In the genomic region with DNA sequence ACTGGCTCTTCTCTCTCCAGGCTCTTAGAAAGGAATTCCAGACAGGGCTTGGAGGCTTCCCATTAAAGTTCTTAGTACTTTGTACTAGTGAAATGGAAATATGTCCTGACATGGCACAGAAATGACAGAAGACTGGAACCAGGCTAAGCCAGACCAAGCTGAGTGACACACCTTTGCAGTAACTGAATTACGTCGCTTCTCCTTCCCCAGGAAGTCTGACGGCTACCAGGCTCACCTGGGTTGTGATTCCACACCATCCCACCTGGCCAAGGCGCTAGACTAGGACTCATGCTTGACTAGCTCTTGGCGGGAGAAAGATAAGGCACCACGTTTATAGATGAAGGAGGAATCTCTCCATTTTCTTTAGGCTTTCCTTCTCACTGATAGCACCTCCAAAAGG, we compare ENCODE assay signal across 22 cellular contexts.
"Had no signal": no experiment of that assay in that cellular context is flagged by ENCODE, and none has a peak within 500 bp of the region (broad histone marks: within the 10 kb centered on the region; RNA-seq: fewer than 3 reads in every experiment).

No MANE protein-coding gene starts in this region.

- H3K27ac ChIP-seq: esophagus squamous epithelium, hepatocyte, ovary, testis, transverse colon had no signal

- H3K79me2 ChIP-seq: hepatocyte had no signal

- H3K9me3 ChIP-seq: esophagus squamous epithelium, ovary, testis, transverse colon had no signal

- H3K4me1 ChIP-seq: testis had no signal

- H2AFZ ChIP-seq: hepatocyte had no signal

- H3K4me1 Mint-ChIP-seq: activated naive CD4-positive, alpha-beta T cell treated with anti-CD3 and anti-CD28 coated beads, Interleukin-2, amount 10 ng/mL, durations not matched to agents 7 days and 5 days had no signal

- H3K9me3 Mint-ChIP-seq: activated CD4-positive, alpha-beta memory T cell treated with anti-CD3 and anti-CD28 coated beads for 36 hours; activated CD4-positive, alpha-beta T cell treated with anti-CD3 and anti-CD28 coated beads, Interleukin-2, amount 10 ng/mL, durations not matched to agents 24 days and 14 days; activated naive CD4-positive, alpha-beta T cell treated with anti-CD3 and anti-CD28 coated beads, Interleukin-2, amount 10 ng/mL, durations not matched to agents 7 days and 5 days; activated naive CD8-positive, alpha-beta T cell treated with anti-CD3 and anti-CD28 coated beads, Interleukin-2, amount 10 ng/mL, durations not matched to agents 7 days and 5 days; T-helper 1 cell treated with Interleukin-12 subunit alpha and Interleukin-12 subunit beta and Interleukin-4 antibody, amounts not matched to agents 30 μg/mL and 1 μg/mL, for 36 hours had no signal

- ATAC-seq: stimulated activated naive CD8-positive, alpha-beta T cell treated with anti-CD3 and anti-CD28 coated beads, Interleukin-15, Interleukin-2, amounts not matched to agents 100 U/mL and 50 U/mL, for 24 hours had no signal

- H3K4me3 ChIP-seq: esophagus squamous epithelium, hepatocyte, lung, ovary, testis, transverse colon had no signal

- H3K4me3 Mint-ChIP-seq: activated CD4-positive, alpha-beta memory T cell treated with anti-CD3 and anti-CD28 coated beads for 36 hours; activated CD4-positive, alpha-beta T cell treated with anti-CD3 and anti-CD28 coated beads, Interleukin-2, amount 10 ng/mL, durations not matched to agents 24 days and 14 days; activated naive CD4-positive, alpha-beta T cell treated with anti-CD3 and anti-CD28 coated beads, Interleukin-2, amount 10 ng/mL, durations not matched to agents 7 days and 5 days; activated naive CD8-positive, alpha-beta T cell treated with anti-CD3 and anti-CD28 coated beads, Interleukin-2, amount 10 ng/mL, durations not matched to agents 7 days and 5 days; T-helper 1 cell treated with Interleukin-12 subunit alpha and Interleukin-12 subunit beta and Interleukin-4 antibody, amounts not matched to agents 30 μg/mL and 1 μg/mL, for 36 hours had no signal

- DNase-seq: activated CD4-positive, alpha-beta memory T cell treated with anti-CD3 and anti-CD28 coated beads for 36 hours; activated CD4-positive, alpha-beta T cell treated with anti-CD3 and anti-CD28 coated beads, Interleukin-2, amount 10 ng/mL, durations not matched to agents 24 days and 14 days; activated CD4-positive, CD25-positive, alpha-beta regulatory T cell treated with anti-CD3 and anti-CD28 coated beads, Interleukin-2, amount 50 U/mL, for 72 hours; activated CD8-positive, alpha-beta memory T cell treated with anti-CD3 and anti-CD28 coated beads, Interleukin-2, amount 50 U/mL, for 4 hours; activated gamma-delta T cell; activated naive CD4-positive, alpha-beta T cell treated with anti-CD3 and anti-CD28 coated beads, Interleukin-2, amount 10 ng/mL, durations not matched to agents 7 days and 5 days; activated naive CD8-positive, alpha-beta T cell treated with anti-CD3 and anti-CD28 coated beads, Interleukin-2, amount 10 ng/mL, durations not matched to agents 7 days and 5 days; activated T-cell treated with anti-CD3 and anti-CD28 coated beads, Interleukin-2, amount 50 U/mL, for 1 hour; central memory CD4-positive, alpha-beta T cell; esophagus squamous epithelium; ovary; stimulated activated CD4-positive, alpha-beta T cell treated with anti-CD3 and anti-CD28 coated beads, Interleukin-15, amount 100 ng/mL, for 24 hours; stimulated activated CD4-positive, alpha-beta T cell treated with anti-CD3 and anti-CD28 coated beads, Interleukin-2, amount 100 ng/mL, for 24 hours; stimulated activated naive CD8-positive, alpha-beta T cell treated with anti-CD3 and anti-CD28 coated beads, Interleukin-15, Interleukin-2, amounts not matched to agents 100 U/mL and 50 U/mL, for 24 hours; SW 1271; T-helper 9 cell; testis; transverse colon had no signal

- H3K36me3 ChIP-seq: esophagus squamous epithelium, ovary, transverse colon had no signal

- H3K36me3 Mint-ChIP-seq: activated CD4-positive, alpha-beta memory T cell treated with anti-CD3 and anti-CD28 coated beads for 36 hours; activated naive CD8-positive, alpha-beta T cell treated with anti-CD3 and anti-CD28 coated beads, Interleukin-2, amount 10 ng/mL, durations not matched to agents 7 days and 5 days had no signal

- H3K27me3 Mint-ChIP-seq: activated CD4-positive, alpha-beta memory T cell treated with anti-CD3 and anti-CD28 coated beads for 36 hours; activated CD4-positive, alpha-beta T cell treated with anti-CD3 and anti-CD28 coated beads, Interleukin-2, amount 10 ng/mL, durations not matched to agents 24 days and 14 days; activated naive CD4-positive, alpha-beta T cell treated with anti-CD3 and anti-CD28 coated beads, Interleukin-2, amount 10 ng/mL, durations not matched to agents 7 days and 5 days; activated naive CD8-positive, alpha-beta T cell treated with anti-CD3 and anti-CD28 coated beads, Interleukin-2, amount 10 ng/mL, durations not matched to agents 7 days and 5 days; progenitor cell of endocrine pancreas had no signal

- H3K4me2 ChIP-seq: hepatocyte had no signal

- H3K27me3 ChIP-seq: esophagus squamous epithelium, hepatocyte, ovary, testis, transverse colon had no signal

- H3K27ac Mint-ChIP-seq: activated CD4-positive, alpha-beta memory T cell treated with anti-CD3 and anti-CD28 coated beads for 36 hours; activated CD4-positive, alpha-beta T cell treated with anti-CD3 and anti-CD28 coated beads, Interleukin-2, amount 10 ng/mL, durations not matched to agents 24 days and 14 days; activated naive CD4-positive, alpha-beta T cell treated with anti-CD3 and anti-CD28 coated beads, Interleukin-2, amount 10 ng/mL, durations not matched to agents 7 days and 5 days; activated naive CD8-positive, alpha-beta T cell treated with anti-CD3 and anti-CD28 coated beads, Interleukin-2, amount 10 ng/mL, durations not matched to agents 7 days and 5 days; progenitor cell of endocrine pancreas; T-helper 1 cell treated with Interleukin-12 subunit alpha and Interleukin-12 subunit beta and Interleukin-4 antibody, amounts not matched to agents 30 μg/mL and 1 μg/mL, for 36 hours had no signal
